1 cellular context compared by ENCODE assay signal in genomic region chr7:108002726-108003590, GRCh38.
TF ChIP-seq lines count a peak whose summit lies in the region.

Gene LAMB1 (minus strand): TSS chr7:108003161. CDS start chr7:108002885, 276 bp downstream.

TF ChIP-seq in HepG2, 621 proteins besides CTCF, POLR2A, EP300 and RAD21 (continued from another document):
- 0 out of 2 replicates have a peak, but pooled peaks have one; percentile 21 for TF ChIP-seq ZNF546 (CRISPR knock-in tag; conservative IDR thresholded peaks at IDR 0.05)
- peak; percentile 19; the same call in 1 of the 2 replicates for TF ChIP-seq ZNF101 (CRISPR knock-in tag; IDR thresholded peaks at IDR 0.05; ENCODE audit: borderline replicate concordance, low read depth)
- 0 out of 4 replicates have a peak, but pooled peaks of 1 of the 2 experiments have one; percentile 20 for TF ChIP-seq REST (IDR thresholded peaks at IDR 0.05; ENCODE audit: borderline replicate concordance in 1 of 2, low read depth in 1 of 2, low read length in 2 of 2)
- TF ChIP-seq ZNF414 (CRISPR knock-in tag; IDR thresholded peaks at IDR 0.05) = peak; percentile 28; the same call in 1 of the 2 replicates
